In the genomic region with DNA sequence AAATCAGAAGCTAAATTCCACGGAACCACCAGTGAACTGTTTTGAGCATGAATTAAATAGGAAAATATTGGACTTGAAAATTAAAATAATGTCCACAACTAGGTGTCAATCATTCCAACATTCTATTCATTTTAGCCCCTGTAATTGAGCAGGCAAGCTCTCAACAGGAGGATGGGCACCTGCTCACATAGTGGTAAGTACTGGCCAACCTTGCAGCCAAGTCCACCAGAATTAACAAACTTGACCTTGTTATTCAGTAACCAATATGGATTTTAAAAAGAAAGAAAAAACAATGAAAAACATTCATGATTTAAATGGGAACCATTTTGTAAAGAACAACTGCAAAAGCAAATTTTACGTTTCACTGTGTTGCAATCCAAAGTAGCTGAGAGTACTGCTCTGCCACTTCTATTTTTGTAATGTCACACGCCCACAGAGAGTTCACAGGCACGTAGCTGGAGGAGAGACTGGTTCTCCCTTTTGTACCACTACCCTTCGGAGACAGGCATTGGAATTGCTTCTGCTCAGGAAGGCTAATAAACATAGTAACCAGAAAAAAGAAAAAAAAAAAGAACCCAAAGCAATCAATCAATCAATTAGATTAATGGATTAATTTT, we compare ENCODE assay signal across 17 cellular contexts.
DNase-seq lines count a peak whose midpoint lies in the region; ATAC-seq and TF ChIP-seq lines count a peak whose summit lies in the region.
"Had no signal": no experiment of that assay in that cellular context is flagged by ENCODE, and none has a peak within 500 bp of the region (broad histone marks: within the 10 kb centered on the region; RNA-seq: fewer than 3 reads in every experiment).

No MANE protein-coding gene starts in this region.

- no peak for TF ChIP-seq CTCF in lower lobe of right lung (IDR thresholded peaks at IDR 0.05)

- peak; percentile 85 to 92 for DNase-seq in AML-193 (lab: John Stamatoyannopoulos, UW)
- DNase-seq in MV-4-11 (lab: John Stamatoyannopoulos, UW), result peak; percentile 92
- DNase-seq in caudate nucleus (lab: John Stamatoyannopoulos, UW), result peak in 21 of 61 donors; percentile 4 to 82 (median 17)
- no peak for DNase-seq in lower lobe of right lung
- no peak for DNase-seq in SHP77 (lab: John Stamatoyannopoulos, UW)
- DNase-seq: activated CD4-positive, alpha-beta T cell treated with anti-CD3 and anti-CD28 coated beads, Interleukin-2, amount 50 U/mL, for 4 hours; brain microvascular endothelial cell; CD4-positive, alpha-beta T cell; NCI-H2029; NCI-H510A; PC-3; SK-N-SH had no signal

- H3K4me1 ChIP-seq in lower lobe of right lung, result peaks cover 10% of the 10 kb centered on the region
- H3K4me1 ChIP-seq: tibial nerve had no signal

- ATAC-seq in lower lobe of right lung (peak; percentile 72 to 82), GM19455 (IDR thresholded peaks at IDR 0.05; ENCODE audit: unreplicated experiment) (no peak), HG03439 (IDR thresholded peaks at IDR 0.05; ENCODE audit: unreplicated experiment) (no peak), HG02938 (IDR thresholded peaks at IDR 0.05; ENCODE audit: unreplicated experiment) (no peak)
- ATAC-seq: PC-3 had no signal

- no peaks in the 10 kb centered on the region for H3K36me3 ChIP-seq in lower lobe of right lung
- H3K36me3 ChIP-seq: brain microvascular endothelial cell, tibial nerve had no signal

- no peak overlapping the region for H3K4me3 ChIP-seq in lower lobe of right lung
- H3K4me3 ChIP-seq: dorsolateral prefrontal cortex, tibial nerve had no signal

- H3K27me3 ChIP-seq in lower lobe of right lung (ENCODE audit: low read depth), result no peaks in the 10 kb centered on the region
- H3K27me3 ChIP-seq: brain microvascular endothelial cell, dorsolateral prefrontal cortex, tibial nerve had no signal

- intact Hi-C loops in lower lobe of right lung (cut with DNase I), result no loop called here

- H3K9me3 ChIP-seq in lower lobe of right lung, result no peaks in the 10 kb centered on the region
- H3K9me3 ChIP-seq: SK-N-SH, tibial nerve had no signal

- H3K27ac ChIP-seq in caudate nucleus (ENCODE audit: low read depth, low read length), result peak overlapping the region; percentile 69
- no peak overlapping the region for H3K27ac ChIP-seq in lower lobe of right lung
- H3K27ac ChIP-seq: brain microvascular endothelial cell had no signal

Comparison
In these comparisons a context has a peak if more than half of its experiments do, and no peak if none do; other contexts are left out.
1. DNase-seq: peak in AML-193 (2 of 2) and MV-4-11 (single experiment); none in lower lobe of right lung (single experiment) and SHP77 (0 of 2).
2. ATAC-seq: peak in lower lobe of right lung (2 of 2); none in GM19455 (single experiment), HG03439 (single experiment) and HG02938 (single experiment).